15 cellular contexts compared by ENCODE assay signal in the genomic region with DNA sequence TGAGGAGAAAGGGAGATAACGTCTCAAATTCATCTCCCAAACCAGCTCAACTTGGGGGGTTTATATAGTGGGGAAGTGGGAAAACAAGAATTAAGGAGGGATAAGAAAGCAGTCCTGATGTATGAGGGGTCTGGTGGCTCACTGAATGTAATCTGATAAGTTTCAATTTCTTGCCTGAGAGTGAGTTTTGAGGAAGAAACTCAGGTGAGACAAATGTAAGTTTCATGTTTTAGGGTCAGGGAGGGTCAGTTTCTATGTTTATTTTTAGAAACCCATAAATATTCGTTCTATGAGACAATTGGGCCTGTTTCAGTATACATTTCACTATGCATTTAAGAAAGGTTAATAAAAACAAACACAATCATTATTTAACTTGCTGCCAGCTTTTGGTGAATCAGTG.
DNase-seq lines count a peak whose midpoint lies in the region; ATAC-seq and TF ChIP-seq lines count a peak whose summit lies in the region.
"Had no signal": no experiment of that assay in that cellular context is flagged by ENCODE, and none has a peak within 500 bp of the region (broad histone marks: within the 10 kb centered on the region; RNA-seq: fewer than 3 reads in every experiment).

No MANE protein-coding gene starts in this region.

- no peaks in the 10 kb centered on the region for H3K36me3 Mint-ChIP-seq in effector memory CD8-positive, alpha-beta T cell (ENCODE audit: insufficient read depth)
- H3K36me3 Mint-ChIP-seq: stimulated activated memory B cell treated with anti-CD40 and anti-IgM and Interleukin-4, amounts not matched to agents 10 μg/mL and 1 μg/mL and 100 μg/mL, for 72 hours had no signal

- H3K4me1 ChIP-seq in OCI-LY3 (ENCODE audit: low read length) (peaks cover 20% of the 10 kb centered on the region), Karpas-422 (ENCODE audit: low read length) (no peaks in the 10 kb centered on the region)

- H3K4me3 ChIP-seq in OCI-LY3 (ENCODE audit: low read length) (peak overlapping the region; percentile 58), Karpas-422 (ENCODE audit: low read length) (no peak overlapping the region)
- H3K4me3 ChIP-seq: SK-N-MC had no signal

- no peak overlapping the region for H3K27ac Mint-ChIP-seq in effector memory CD8-positive, alpha-beta T cell
- H3K27ac Mint-ChIP-seq: stimulated activated memory B cell treated with anti-CD40 and anti-IgM and Interleukin-4, amounts not matched to agents 10 μg/mL and 1 μg/mL and 100 μg/mL, for 72 hours had no signal

- peaks cover 8 to 9% of the 10 kb centered on the region in 2 donors for H3K9me3 Mint-ChIP-seq in effector memory CD8-positive, alpha-beta T cell
- H3K9me3 Mint-ChIP-seq: stimulated activated memory B cell treated with anti-CD40 and anti-IgM and Interleukin-4, amounts not matched to agents 10 μg/mL and 1 μg/mL and 100 μg/mL, for 72 hours had no signal

- H3K27me3 ChIP-seq in OCI-LY3 (ENCODE audit: low read depth, low read length) (no peaks in the 10 kb centered on the region), Karpas-422 (ENCODE audit: low read length) (no peaks in the 10 kb centered on the region)

- H3K9me2 ChIP-seq in Karpas-422 (replicated peaks; ENCODE audit: insufficient read depth, low read length): no peaks in the 10 kb centered on the region

- H3K36me3 ChIP-seq in OCI-LY3 (replicated peaks; ENCODE audit: low read depth, low read length): no peaks in the 10 kb centered on the region
- no peaks in the 10 kb centered on the region for H3K36me3 ChIP-seq in Karpas-422 (ENCODE audit: insufficient read depth, low read length)

- ATAC-seq in GM18517 (IDR thresholded peaks at IDR 0.05; ENCODE audit: unreplicated experiment) (peak; percentile 70), GM21423 (IDR thresholded peaks at IDR 0.05; ENCODE audit: unreplicated experiment) (peak; percentile 82), HG02973 (IDR thresholded peaks at IDR 0.05; ENCODE audit: unreplicated experiment) (peak; percentile 83)
- ATAC-seq in effector memory CD8-positive, alpha-beta T cell (replicated peaks): no peak
- ATAC-seq: stimulated activated memory B cell treated with anti-CD40 and anti-IgM and Interleukin-4, amounts not matched to agents 10 μg/mL and 1 μg/mL and 100 μg/mL, for 72 hours had no signal

- H3K9me3 ChIP-seq in OCI-LY3 (ENCODE audit: insufficient read depth, low read length): no peaks in the 10 kb centered on the region
- H3K9me3 ChIP-seq in Karpas-422 (ENCODE audit: low read length): peaks cover 22% of the 10 kb centered on the region

- no peak for TF ChIP-seq CTCF in OCI-LY3 (IDR thresholded peaks at IDR 0.05; ENCODE audit: low read depth, low read length)

- peak overlapping the region; percentile 76 for H3K4me2 ChIP-seq in OCI-LY3 (ENCODE audit: low read length)
- H3K4me2 ChIP-seq in Karpas-422 (ENCODE audit: low read depth, low read length, poor library complexity, severe bottlenecking): no peak overlapping the region

- no peak overlapping the region for H3K4me3 Mint-ChIP-seq in effector memory CD8-positive, alpha-beta T cell
- H3K4me3 Mint-ChIP-seq: stimulated activated memory B cell treated with anti-CD40 and anti-IgM and Interleukin-4, amounts not matched to agents 10 μg/mL and 1 μg/mL and 100 μg/mL, for 72 hours had no signal

- DNase-seq in T1000 (lab: John Stamatoyannopoulos, UW) (no peak), Karpas-422 (no peak), hepatic stellate cell (ENCODE audit: low spot score) (no peak)
- DNase-seq in effector memory CD8-positive, alpha-beta T cell: no peak
- DNase-seq: activated CD8-positive, alpha-beta memory T cell treated with anti-CD3 and anti-CD28 coated beads, Interleukin-2, amount 50 U/mL, for 48 hours; DMS153; erythroblast; NCI-H2107; stimulated activated CD4-positive, alpha-beta T cell treated with anti-CD3 and anti-CD28 coated beads, Interleukin-2, amount 100 ng/mL, for 48 hours had no signal

- no peaks in the 10 kb centered on the region for H3K27me3 Mint-ChIP-seq in effector memory CD8-positive, alpha-beta T cell
- H3K27me3 Mint-ChIP-seq: stimulated activated memory B cell treated with anti-CD40 and anti-IgM and Interleukin-4, amounts not matched to agents 10 μg/mL and 1 μg/mL and 100 μg/mL, for 72 hours had no signal

- H3K9ac ChIP-seq in OCI-LY3 (ENCODE audit: low read length): no peak overlapping the region; the same call in 1 of the 2 replicates
- H3K9ac ChIP-seq in Karpas-422 (ENCODE audit: low read length): no peak overlapping the region

- no peaks in the 10 kb centered on the region for H4K20me1 ChIP-seq in OCI-LY3 (ENCODE audit: insufficient read depth, low read length)
- no peaks in the 10 kb centered on the region for H4K20me1 ChIP-seq in Karpas-422 (ENCODE audit: insufficient read depth, low read depth, low read length)

- H2AFZ ChIP-seq in OCI-LY3 (ENCODE audit: low read depth, low read length): no peak overlapping the region
- H2AFZ ChIP-seq in Karpas-422 (ENCODE audit: low read length): no peak overlapping the region

- no peaks in the 10 kb centered on the region for H3K79me2 ChIP-seq in OCI-LY3 (ENCODE audit: low read length)
- no peaks in the 10 kb centered on the region for H3K79me2 ChIP-seq in Karpas-422 (ENCODE audit: low read length)

- H3K27ac ChIP-seq in OCI-LY3 (ENCODE audit: low read length) (no peak overlapping the region; the same call in 1 of the 2 replicates), Karpas-422 (ENCODE audit: low read length) (no peak overlapping the region)
- H3K27ac ChIP-seq: SK-N-MC had no signal

- no peaks in the 10 kb centered on the region for H3K4me1 Mint-ChIP-seq in effector memory CD8-positive, alpha-beta T cell (ENCODE audit: low read depth in 2 of 2)
- H3K4me1 Mint-ChIP-seq: stimulated activated memory B cell treated with anti-CD40 and anti-IgM and Interleukin-4, amounts not matched to agents 10 μg/mL and 1 μg/mL and 100 μg/mL, for 72 hours had no signal
